ENCODE assay signal across 15 cellular contexts in genomic region chr5:179617930-179618329, GRCh38. TPM values are rescaled to one million over a fixed set of nuclear protein-coding genes. Genes with fewer than 3 reads are reported as not detected.
DNase-seq lines count a peak whose midpoint lies in the region; ATAC-seq and TF ChIP-seq lines count a peak whose summit lies in the region.
"Had no signal": no experiment of that assay in that cellular context is flagged by ENCODE, and none has a peak within 500 bp of the region (broad histone marks: within the 10 kb centered on the region; RNA-seq: fewer than 3 reads in every experiment).

No MANE protein-coding gene starts in this region.

- H3K4me3 ChIP-seq in GM23338, result no peak overlapping the region
- H3K4me3 ChIP-seq: prostate gland had no signal

- intact Hi-C loops in CD14-positive monocyte (cut with micrococcal nuclease), result no loop called here

- no peak overlapping the region for H3K4me3 Mint-ChIP-seq in CD14-positive monocyte
- H3K4me3 Mint-ChIP-seq in GM23338, result no peak overlapping the region; the same call in 2 of the 3 replicates
- peak overlapping the region; percentile 98 for H3K4me3 Mint-ChIP-seq in activated naive CD8-positive, alpha-beta T cell treated with anti-CD3 and anti-CD28 coated beads, Interleukin-2, amount 50 U/mL, for 24 hours
- H3K4me3 Mint-ChIP-seq in nephron, result peak overlapping the region; percentile 6 to 26 (median 10)

- peaks cover 31% of the 10 kb centered on the region for H3K4me1 ChIP-seq in GM23338 (ENCODE audit: insufficient read depth)

- peaks cover 96% of the 10 kb centered on the region for H3K36me3 ChIP-seq in GM23338 (ENCODE audit: insufficient read depth)

- no peaks in the 10 kb centered on the region for H3K9me2 ChIP-seq in GM23338 (ENCODE audit: insufficient read depth)

- 0 out of 2 replicates have a peak overlapping the region, but pooled peaks have one; percentile 53 for H3K27ac ChIP-seq in GM23338 (ENCODE audit: low read depth)
- H3K27ac ChIP-seq: lower lobe of right lung, prostate gland had no signal

- H4K20me1 ChIP-seq in GM23338 (replicated peaks; ENCODE audit: insufficient read depth), result peaks cover 90% of the 10 kb centered on the region

- DNase-seq in CD14-positive monocyte (ENCODE audit: low spot score) (no peak), GM23338 (ENCODE audit: low spot score) (no peak), SKM-1 (lab: John Stamatoyannopoulos, UW; ENCODE audit: unreplicated experiment) (no peak)
- DNase-seq in activated naive CD8-positive, alpha-beta T cell treated with anti-CD3 and anti-CD28 coated beads, Interleukin-2, amount 50 U/mL, for 24 hours, result no peak
- DNase-seq: activated CD8-positive, alpha-beta memory T cell treated with anti-CD3 and anti-CD28 coated beads for 24 hours; hippocampal formation; lower lobe of right lung; NCI-H2081 treated with DMSO at 0.1 percent for 48 hours; SW 1271 had no signal

- ATAC-seq in GM23338 (no peak), GM21515 (IDR thresholded peaks at IDR 0.05; ENCODE audit: unreplicated experiment) (no peak), HG03460 (IDR thresholded peaks at IDR 0.05; ENCODE audit: unreplicated experiment) (no peak)
- ATAC-seq in activated naive CD8-positive, alpha-beta T cell treated with anti-CD3 and anti-CD28 coated beads, Interleukin-2, amount 50 U/mL, for 24 hours, result no peak
- ATAC-seq: HCT116, lower lobe of right lung had no signal

- no peak overlapping the region for H2AFZ ChIP-seq in GM23338

- H3K27me3 Mint-ChIP-seq in CD14-positive monocyte (ENCODE audit: low read depth in 3 of 3) (no peaks in the 10 kb centered on the region), GM23338 (ENCODE audit: insufficient read depth, low read depth, poor library complexity) (peaks cover 31% of the 10 kb centered on the region), nephron (ENCODE audit: low read depth) (no peaks in the 10 kb centered on the region)
- H3K27me3 Mint-ChIP-seq in activated naive CD8-positive, alpha-beta T cell treated with anti-CD3 and anti-CD28 coated beads, Interleukin-2, amount 50 U/mL, for 24 hours, result no peaks in the 10 kb centered on the region

- H3K36me3 Mint-ChIP-seq in CD14-positive monocyte (peaks cover 82 to 90% of the 10 kb centered on the region in 2 donors), GM23338 (ENCODE audit: low read depth) (peaks cover 98% of the 10 kb centered on the region), nephron (ENCODE audit: low read depth) (peaks cover 91% of the 10 kb centered on the region)
- peaks cover 93% of the 10 kb centered on the region for H3K36me3 Mint-ChIP-seq in activated naive CD8-positive, alpha-beta T cell treated with anti-CD3 and anti-CD28 coated beads, Interleukin-2, amount 50 U/mL, for 24 hours (ENCODE audit: low read depth)

- H3K4me1 Mint-ChIP-seq in CD14-positive monocyte, result peaks cover 31% of the 10 kb centered on the region
- peaks cover 57% of the 10 kb centered on the region for H3K4me1 Mint-ChIP-seq in GM23338
- peaks cover 63% of the 10 kb centered on the region for H3K4me1 Mint-ChIP-seq in activated naive CD8-positive, alpha-beta T cell treated with anti-CD3 and anti-CD28 coated beads, Interleukin-2, amount 50 U/mL, for 24 hours
- H3K4me1 Mint-ChIP-seq in nephron, result peaks cover 77% of the 10 kb centered on the region

- no peak overlapping the region for H3K4me2 ChIP-seq in GM23338

- H3K79me2 ChIP-seq in GM23338 (replicated peaks; ENCODE audit: insufficient read depth), result peaks cover 72% of the 10 kb centered on the region

- no peaks in the 10 kb centered on the region for H3K27me3 ChIP-seq in GM23338 (ENCODE audit: insufficient read depth)
- H3K27me3 ChIP-seq: breast epithelium had no signal

- H3F3A ChIP-seq in GM23338 (replicated peaks; ENCODE audit: low read depth), result peaks cover 79% of the 10 kb centered on the region

- no peaks in the 10 kb centered on the region for H3K9me3 Mint-ChIP-seq in CD14-positive monocyte
- H3K9me3 Mint-ChIP-seq in GM23338, result no peaks in the 10 kb centered on the region; the same call in 1 of the 3 replicates
- no peaks in the 10 kb centered on the region for H3K9me3 Mint-ChIP-seq in activated naive CD8-positive, alpha-beta T cell treated with anti-CD3 and anti-CD28 coated beads, Interleukin-2, amount 50 U/mL, for 24 hours
- no peaks in the 10 kb centered on the region for H3K9me3 Mint-ChIP-seq in nephron

- TF ChIP-seq CTCF in CD14-positive monocyte (IDR thresholded peaks at IDR 0.05), result no peak
- TF ChIP-seq CTCF in GM23338 (conservative IDR thresholded peaks at IDR 0.05; ENCODE audit: low read depth in 2 of 2), result no peak
- TF ChIP-seq CTCF in nephron (IDR thresholded peaks at IDR 0.05; ENCODE audit: unreplicated experiment in 3 of 3), result no peak

- H3K27ac Mint-ChIP-seq in CD14-positive monocyte, result peak overlapping the region in 5 of 7 donors; percentile 4 to 60 (median 20)
- H3K27ac Mint-ChIP-seq in GM23338, result no peak overlapping the region
- peak overlapping the region; percentile 72 for H3K27ac Mint-ChIP-seq in activated naive CD8-positive, alpha-beta T cell treated with anti-CD3 and anti-CD28 coated beads, Interleukin-2, amount 50 U/mL, for 24 hours
- H3K27ac Mint-ChIP-seq in nephron, result peak overlapping the region in 2 of 3 experiments; percentile 13 to 66

TF ChIP-seq in GM23338, 12 proteins besides CTCF, POLR2A, EP300 and RAD21 (continues in another document):
- no peak for TF ChIP-seq ZNF114 (CRISPR knock-in tag; IDR thresholded peaks at IDR 0.05)
- TF ChIP-seq JUNB (IDR thresholded peaks at IDR 0.05; ENCODE audit: unreplicated experiment), result no peak
- TF ChIP-seq, protein P1, sequence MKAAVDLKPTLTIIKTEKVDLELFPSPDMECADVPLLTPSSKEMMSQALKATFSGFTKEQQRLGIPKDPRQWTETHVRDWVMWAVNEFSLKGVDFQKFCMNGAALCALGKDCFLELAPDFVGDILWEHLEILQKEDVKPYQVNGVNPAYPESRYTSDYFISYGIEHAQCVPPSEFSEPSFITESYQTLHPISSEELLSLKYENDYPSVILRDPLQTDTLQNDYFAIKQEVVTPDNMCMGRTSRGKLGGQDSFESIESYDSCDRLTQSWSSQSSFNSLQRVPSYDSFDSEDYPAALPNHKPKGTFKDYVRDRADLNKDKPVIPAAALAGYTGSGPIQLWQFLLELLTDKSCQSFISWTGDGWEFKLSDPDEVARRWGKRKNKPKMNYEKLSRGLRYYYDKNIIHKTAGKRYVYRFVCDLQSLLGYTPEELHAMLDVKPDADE (IDR thresholded peaks at IDR 0.05), result no peak
- TF ChIP-seq, protein P2, sequence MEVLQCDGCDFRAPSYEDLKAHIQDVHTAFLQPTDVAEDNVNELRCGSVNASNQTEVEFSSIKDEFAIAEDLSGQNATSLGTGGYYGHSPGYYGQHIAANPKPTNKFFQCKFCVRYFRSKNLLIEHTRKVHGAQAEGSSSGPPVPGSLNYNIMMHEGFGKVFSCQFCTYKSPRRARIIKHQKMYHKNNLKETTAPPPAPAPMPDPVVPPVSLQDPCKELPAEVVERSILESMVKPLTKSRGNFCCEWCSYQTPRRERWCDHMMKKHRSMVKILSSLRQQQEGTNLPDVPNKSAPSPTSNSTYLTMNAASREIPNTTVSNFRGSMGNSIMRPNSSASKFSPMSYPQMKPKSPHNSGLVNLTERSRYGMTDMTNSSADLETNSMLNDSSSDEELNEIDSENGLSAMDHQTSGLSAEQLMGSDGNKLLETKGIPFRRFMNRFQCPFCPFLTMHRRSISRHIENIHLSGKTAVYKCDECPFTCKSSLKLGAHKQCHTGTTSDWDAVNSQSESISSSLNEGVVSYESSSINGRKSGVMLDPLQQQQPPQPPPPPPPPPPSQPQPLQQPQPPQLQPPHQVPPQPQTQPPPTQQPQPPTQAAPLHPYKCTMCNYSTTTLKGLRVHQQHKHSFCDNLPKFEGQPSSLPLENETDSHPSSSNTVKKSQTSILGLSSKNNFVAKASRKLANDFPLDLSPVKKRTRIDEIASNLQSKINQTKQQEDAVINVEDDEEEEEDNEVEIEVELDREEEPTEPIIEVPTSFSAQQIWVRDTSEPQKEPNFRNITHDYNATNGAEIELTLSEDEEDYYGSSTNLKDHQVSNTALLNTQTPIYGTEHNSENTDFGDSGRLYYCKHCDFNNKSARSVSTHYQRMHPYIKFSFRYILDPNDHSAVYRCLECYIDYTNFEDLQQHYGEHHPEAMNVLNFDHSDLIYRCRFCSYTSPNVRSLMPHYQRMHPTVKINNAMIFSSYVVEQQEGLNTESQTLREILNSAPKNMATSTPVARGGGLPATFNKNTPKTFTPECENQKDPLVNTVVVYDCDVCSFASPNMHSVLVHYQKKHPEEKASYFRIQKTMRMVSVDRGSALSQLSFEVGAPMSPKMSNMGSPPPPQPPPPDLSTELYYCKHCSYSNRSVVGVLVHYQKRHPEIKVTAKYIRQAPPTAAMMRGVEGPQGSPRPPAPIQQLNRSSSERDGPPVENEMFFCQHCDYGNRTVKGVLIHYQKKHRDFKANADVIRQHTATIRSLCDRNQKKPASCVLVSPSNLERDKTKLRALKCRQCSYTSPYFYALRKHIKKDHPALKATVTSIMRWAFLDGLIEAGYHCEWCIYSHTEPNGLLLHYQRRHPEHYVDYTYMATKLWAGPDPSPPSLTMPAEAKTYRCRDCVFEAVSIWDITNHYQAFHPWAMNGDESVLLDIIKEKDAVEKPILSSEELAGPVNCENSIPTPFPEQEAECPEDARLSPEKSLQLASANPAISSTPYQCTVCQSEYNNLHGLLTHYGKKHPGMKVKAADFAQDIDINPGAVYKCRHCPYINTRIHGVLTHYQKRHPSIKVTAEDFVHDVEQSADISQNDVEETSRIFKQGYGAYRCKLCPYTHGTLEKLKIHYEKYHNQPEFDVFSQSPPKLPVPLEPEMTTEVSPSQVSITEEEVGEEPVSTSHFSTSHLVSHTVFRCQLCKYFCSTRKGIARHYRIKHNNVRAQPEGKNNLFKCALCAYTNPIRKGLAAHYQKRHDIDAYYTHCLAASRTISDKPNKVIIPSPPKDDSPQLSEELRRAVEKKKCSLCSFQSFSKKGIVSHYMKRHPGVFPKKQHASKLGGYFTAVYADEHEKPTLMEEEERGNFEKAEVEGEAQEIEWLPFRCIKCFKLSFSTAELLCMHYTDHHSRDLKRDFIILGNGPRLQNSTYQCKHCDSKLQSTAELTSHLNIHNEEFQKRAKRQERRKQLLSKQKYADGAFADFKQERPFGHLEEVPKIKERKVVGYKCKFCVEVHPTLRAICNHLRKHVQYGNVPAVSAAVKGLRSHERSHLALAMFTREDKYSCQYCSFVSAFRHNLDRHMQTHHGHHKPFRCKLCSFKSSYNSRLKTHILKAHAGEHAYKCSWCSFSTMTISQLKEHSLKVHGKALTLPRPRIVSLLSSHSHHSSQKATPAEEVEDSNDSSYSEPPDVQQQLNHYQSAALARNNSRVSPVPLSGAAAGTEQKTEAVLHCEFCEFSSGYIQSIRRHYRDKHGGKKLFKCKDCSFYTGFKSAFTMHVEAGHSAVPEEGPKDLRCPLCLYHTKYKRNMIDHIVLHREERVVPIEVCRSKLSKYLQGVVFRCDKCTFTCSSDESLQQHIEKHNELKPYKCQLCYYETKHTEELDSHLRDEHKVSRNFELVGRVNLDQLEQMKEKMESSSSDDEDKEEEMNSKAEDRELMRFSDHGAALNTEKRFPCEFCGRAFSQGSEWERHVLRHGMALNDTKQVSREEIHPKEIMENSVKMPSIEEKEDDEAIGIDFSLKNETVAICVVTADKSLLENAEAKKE (CRISPR knock-in tag; IDR thresholded peaks at IDR 0.05), result no peak

RNA-seq across cellular contexts. Expression of gene HNRNPH1, which starts 5.5 kb away (rescaled TPM):
- polyA plus RNA-seq in CD14-positive monocyte, result 10 to 100 TPM; 47.4 to 51.9 TPM
- total RNA-seq in GM23338 (2014; rRNA removed; shearing (Covaris generic)), result 572 and 715 TPM in 2 replicates
- 330 and 410 TPM in 2 replicates for polyA plus RNA-seq in GM23338 (2016; fragmentation: Nextera tagmentation; extraction: Ambion mirVana)

Comparison
In these comparisons a context has a peak if more than half of its experiments do, and no peak if none do; other contexts are left out.
1. H3K4me3 Mint-ChIP-seq: peak in activated naive CD8-positive, alpha-beta T cell treated with anti-CD3 and anti-CD28 coated beads, Interleukin-2, amount 50 U/mL, for 24 hours (single experiment) and nephron (3 of 3); none in CD14-positive monocyte (0 of 2) and GM23338 (single experiment).